ENCODE assay signal across 21 cellular contexts in genomic region chr7:121344093-121344492, GRCh38. TPM values are rescaled to one million over a fixed set of nuclear protein-coding genes. Genes with fewer than 3 reads are reported as not detected.
"Had no signal": no experiment of that assay in that cellular context is flagged by ENCODE, and none has a peak within 500 bp of the region (broad histone marks: within the 10 kb centered on the region; RNA-seq: fewer than 3 reads in every experiment).

No MANE protein-coding gene starts in this region.

- DNase-seq: activated CD4-positive, alpha-beta T cell treated with anti-CD3 and anti-CD28 coated beads for 48 hours; activated CD8-positive, alpha-beta memory T cell treated with anti-CD3 and anti-CD28 coated beads for 24 hours; activated naive CD4-positive, alpha-beta T cell treated with anti-CD3 and anti-CD28 coated beads, Interleukin-2, amount 50 U/mL, for 16 hours; amniotic stem cell; effector memory CD8-positive, alpha-beta T cell; erythroblast; foreskin melanocyte; heart right ventricle; retina had no signal

- H3K27ac Mint-ChIP-seq: activated T-helper 2 cell treated with anti-CD3 and anti-CD28 coated beads, Interferon-gamma antibody, Interleukin-2, Interleukin-4, amounts not matched to agents 10 μg/mL and 5 μg/mL and 100 μg/mL, durations not matched to agents 14 hours and 24 hours and 36 hours; brain; dendritic cell treated with granulocyte-macrophage colony-stimulating factor and Interleukin-4, amounts not matched to agents 40 ng/mL and 50 ng/mL, for 4 days; effector memory CD8-positive, alpha-beta T cell; T-helper 1 cell treated with Interleukin-12 subunit alpha and Interleukin-12 subunit beta and Interleukin-4 antibody, amounts not matched to agents 30 μg/mL and 1 μg/mL, for 36 hours; WTC11 had no signal

- H3K9ac ChIP-seq: parathyroid adenoma had no signal

- H3K4me2 ChIP-seq: smooth muscle cell had no signal

- H3K4me3 Mint-ChIP-seq: brain; central memory CD8-positive, alpha-beta T cell; dendritic cell treated with granulocyte-macrophage colony-stimulating factor and Interleukin-4, amounts not matched to agents 40 ng/mL and 50 ng/mL, for 4 days; effector memory CD8-positive, alpha-beta T cell; T-helper 1 cell treated with Interleukin-12 subunit alpha and Interleukin-12 subunit beta and Interleukin-4 antibody, amounts not matched to agents 30 μg/mL and 1 μg/mL, for 36 hours; WTC11 had no signal

- H3K27me3 Mint-ChIP-seq: brain; central memory CD8-positive, alpha-beta T cell; dendritic cell treated with granulocyte-macrophage colony-stimulating factor and Interleukin-4, amounts not matched to agents 40 ng/mL and 50 ng/mL, for 4 days; effector memory CD8-positive, alpha-beta T cell had no signal

- H3K4me1 ChIP-seq: heart right ventricle, parathyroid adenoma, tibial nerve had no signal

- H3K27ac ChIP-seq: heart right ventricle, parathyroid adenoma, tibial nerve had no signal

- H3K4me3 ChIP-seq: heart right ventricle, smooth muscle cell, tibial nerve had no signal

- H3K79me2 ChIP-seq: parathyroid adenoma had no signal

- H3K4me1 Mint-ChIP-seq: brain; central memory CD8-positive, alpha-beta T cell; WTC11 had no signal

- ATAC-seq: effector memory CD8-positive, alpha-beta T cell; heart right ventricle; SK-N-SH treated with all-trans-retinoic acid at 6 μM for 48 hours had no signal

- H3K27me3 ChIP-seq: heart right ventricle, tibial nerve had no signal

- H3K9me3 Mint-ChIP-seq: activated T-helper 2 cell treated with anti-CD3 and anti-CD28 coated beads, Interferon-gamma antibody, Interleukin-2, Interleukin-4, amounts not matched to agents 10 μg/mL and 5 μg/mL and 100 μg/mL, durations not matched to agents 14 hours and 24 hours and 36 hours; brain; central memory CD8-positive, alpha-beta T cell; dendritic cell treated with granulocyte-macrophage colony-stimulating factor and Interleukin-4, amounts not matched to agents 40 ng/mL and 50 ng/mL, for 4 days; effector memory CD8-positive, alpha-beta T cell; T-helper 1 cell treated with Interleukin-12 subunit alpha and Interleukin-12 subunit beta and Interleukin-4 antibody, amounts not matched to agents 30 μg/mL and 1 μg/mL, for 36 hours; WTC11 had no signal

- H2AFZ ChIP-seq: parathyroid adenoma had no signal

- H3K9me3 ChIP-seq: heart right ventricle, tibial nerve had no signal

RNA-seq across cellular contexts. Expression of gene WNT16, which starts 15.3 kb away (rescaled TPM):
- total RNA-seq: activated T-helper 2 cell treated with anti-CD3 and anti-CD28 coated beads, Interferon-gamma antibody, Interleukin-2, Interleukin-4, amounts not matched to agents 10 μg/mL and 5 μg/mL and 100 μg/mL, durations not matched to agents 14 hours and 24 hours and 36 hours; heart right ventricle; liver; smooth muscle cell had no signal
- polyA plus RNA-seq: heart right ventricle, keratinocyte, liver had no signal
